Comparison of ENCODE assay signal across 28 cellular contexts in genomic region chr15:68939501-68939900, GRCh38. TPM values are rescaled to one million over a fixed set of nuclear protein-coding genes. Genes with fewer than 3 reads are reported as not detected.
"Had no signal": no experiment of that assay in that cellular context is flagged by ENCODE, and none has a peak within 500 bp of the region (broad histone marks: within the 10 kb centered on the region; RNA-seq: fewer than 3 reads in every experiment).

No MANE protein-coding gene starts in this region.

- DNase-seq: effector CD8-positive, alpha-beta T cell; endodermal cell; foreskin fibroblast; gastrocnemius medialis; left ventricle myocardium superior; lower lobe of right lung; natural killer cell; occipital lobe; pancreas; stimulated activated CD4-positive, alpha-beta T cell treated with anti-CD3 and anti-CD28 coated beads, Interleukin-12 subunit alpha, Interleukin-12 subunit beta, amount 100 ng/mL, for 4 hours; stimulated activated CD4-positive, alpha-beta T cell treated with anti-CD3 and anti-CD28 coated beads, Interleukin-1b, Interleukin-23, amount 100 ng/mL, for 48 hours; stimulated activated CD4-positive, alpha-beta T cell treated with anti-CD3 and anti-CD28 coated beads, Interleukin-4, amount 100 ng/mL, for 1 hour; stimulated activated CD8-positive, alpha-beta memory T cell treated with anti-CD3 and anti-CD28 coated beads, Interleukin-4, amount 100 ng/mL, for 48 hours; stimulated activated naive CD4-positive, alpha-beta T cell; stimulated activated naive CD8-positive, alpha-beta T cell treated with anti-CD3 and anti-CD28 coated beads, Interleukin-15, amount 100 ng/mL, for 72 hours; transverse colon; upper lobe of right lung; uterus had no signal

- H3K36me3 Mint-ChIP-seq: natural killer cell had no signal

- ATAC-seq: esophagus mucosa; gastrocnemius medialis; left ventricle myocardium superior; lower lobe of right lung; natural killer cell; pancreas; sciatic nerve; stimulated activated naive CD8-positive, alpha-beta T cell treated with anti-CD3 and anti-CD28 coated beads, Interleukin-15, amount 100 ng/mL, for 72 hours; upper lobe of right lung had no signal

- H3K4me3 Mint-ChIP-seq: dendritic cell treated with granulocyte-macrophage colony-stimulating factor and Interleukin-4, amounts not matched to agents 40 ng/mL and 50 ng/mL, for 4 days; endodermal cell; natural killer cell; stimulated activated naive CD8-positive, alpha-beta T cell treated with anti-CD3 and anti-CD28 coated beads, Interleukin-15, amount 100 ng/mL, for 72 hours had no signal

- FAIRE-seq: keratinocyte, pancreas had no signal

- H3K4me2 ChIP-seq: smooth muscle cell had no signal

- H3K27ac ChIP-seq: epithelial cell of prostate, gastrocnemius medialis, lower lobe of right lung, pancreas, right atrium auricular region, suprapubic skin, transverse colon, upper lobe of right lung, uterus had no signal

- H3K27ac Mint-ChIP-seq: dendritic cell treated with granulocyte-macrophage colony-stimulating factor and Interleukin-4, amounts not matched to agents 40 ng/mL and 50 ng/mL, for 4 days; endodermal cell; natural killer cell; progenitor cell of endocrine pancreas; stimulated activated naive CD8-positive, alpha-beta T cell treated with anti-CD3 and anti-CD28 coated beads, Interleukin-15, amount 100 ng/mL, for 72 hours had no signal

- H3K4me1 Mint-ChIP-seq: endodermal cell; natural killer cell; stimulated activated naive CD8-positive, alpha-beta T cell treated with anti-CD3 and anti-CD28 coated beads, Interleukin-15, amount 100 ng/mL, for 72 hours had no signal

- H3K36me3 ChIP-seq: gastrocnemius medialis, lower lobe of right lung, pancreas, right atrium auricular region, suprapubic skin, transverse colon, upper lobe of right lung, uterus had no signal

- H3K9me3 Mint-ChIP-seq: endodermal cell; natural killer cell; stimulated activated naive CD8-positive, alpha-beta T cell treated with anti-CD3 and anti-CD28 coated beads, Interleukin-15, amount 100 ng/mL, for 72 hours had no signal

- H3K4me1 ChIP-seq: gastrocnemius medialis, lower lobe of right lung, pancreas, right atrium auricular region, suprapubic skin, transverse colon, upper lobe of right lung, uterus had no signal

- H3K27me3 Mint-ChIP-seq: progenitor cell of endocrine pancreas had no signal

- H3K9me3 ChIP-seq: lower lobe of right lung, pancreas, right atrium auricular region, suprapubic skin, transverse colon, upper lobe of right lung, uterus had no signal

- H3K4me3 ChIP-seq: gastrocnemius medialis, lower lobe of right lung, pancreas, right atrium auricular region, smooth muscle cell, suprapubic skin, transverse colon, upper lobe of right lung, uterus had no signal

- H3K27me3 ChIP-seq: gastrocnemius medialis, pancreas, right atrium auricular region had no signal

RNA-seq across cellular contexts. Expression of gene SPESP1, which starts 9.2 kb away (rescaled TPM):
- polyA plus RNA-seq: neural cell, smooth muscle cell had no signal
